ENCODE assay signal across 19 cellular contexts in genomic region chr9:4068914-4069313, GRCh38.
A peak's percentile ranks its signal among the peaks of the same experiment; 100 is the strongest.
DNase-seq lines count a peak whose midpoint lies in the region; ATAC-seq and TF ChIP-seq lines count a peak whose summit lies in the region.
"Had no signal": no experiment of that assay in that cellular context is flagged by ENCODE, and none has a peak within 500 bp of the region (broad histone marks: within the 10 kb centered on the region; RNA-seq: fewer than 3 reads in every experiment).

No MANE protein-coding gene starts in this region.

- no peak overlapping the region for H3K27ac Mint-ChIP-seq in activated naive CD4-positive, alpha-beta T cell treated with anti-CD3 and anti-CD28 coated beads, Interleukin-2, amount 50 U/mL, for 72 hours
- H3K27ac Mint-ChIP-seq: CD4-positive, CD25-positive, alpha-beta regulatory T cell had no signal

- H3K4me1 ChIP-seq in left ventricle myocardium inferior = peaks cover 15% of the 10 kb centered on the region
- peaks cover 0 to 15% of the 10 kb centered on the region in 2 donors for H3K4me1 ChIP-seq in right atrium auricular region
- peaks cover 10% of the 10 kb centered on the region for H3K4me1 ChIP-seq in mucosa of stomach (ENCODE audit: control insufficient read depth, insufficient read depth, low read length)
- H3K4me1 ChIP-seq in upper lobe of right lung = peaks cover 26% of the 10 kb centered on the region
- H3K4me1 ChIP-seq: SJCRH30 had no signal

- no peak for TF ChIP-seq CTCF in left ventricle myocardium inferior (IDR thresholded peaks at IDR 0.05; ENCODE audit: borderline replicate concordance)
- no peak for TF ChIP-seq CTCF in right atrium auricular region (IDR thresholded peaks at IDR 0.05)
- no peak for TF ChIP-seq CTCF in upper lobe of right lung (IDR thresholded peaks at IDR 0.05)

- H3K9me3 ChIP-seq in left ventricle myocardium inferior (replicated peaks) (no peaks in the 10 kb centered on the region), right atrium auricular region (no peaks in the 10 kb centered on the region), mucosa of stomach (ENCODE audit: control insufficient read depth, low read length) (no peaks in the 10 kb centered on the region), upper lobe of right lung (no peaks in the 10 kb centered on the region)
- H3K9me3 ChIP-seq: Caco-2, SJCRH30 had no signal

- no peak for DNase-seq in left ventricle myocardium inferior
- DNase-seq in right atrium auricular region (ENCODE audit: low spot score) = no peak
- no peak for DNase-seq in left colon
- DNase-seq in upper lobe of right lung = no peak
- DNase-seq in DMS153 (lab: John Stamatoyannopoulos, UW) = no peak
- DNase-seq in EL = no peak
- no peak for DNase-seq in activated naive CD4-positive, alpha-beta T cell treated with anti-CD3 and anti-CD28 coated beads, Interleukin-2, amount 50 U/mL, for 72 hours (ENCODE audit: low spot score in 2 of 2)
- DNase-seq: AML-193; CD4-positive, CD25-positive, alpha-beta regulatory T cell; DMS53; H9; NCI-H187 treated with DMSO at 0.1 percent for 48 hours; NCI-H446; SJCRH30 had no signal

- H3K36me3 ChIP-seq in left ventricle myocardium inferior (no peaks in the 10 kb centered on the region), right atrium auricular region (no peaks in the 10 kb centered on the region), mucosa of stomach (ENCODE audit: control insufficient read depth, insufficient read depth, low read length) (no peaks in the 10 kb centered on the region), upper lobe of right lung (no peaks in the 10 kb centered on the region)
- H3K36me3 ChIP-seq: SJCRH30 had no signal

- H3K9me3 Mint-ChIP-seq in activated naive CD4-positive, alpha-beta T cell treated with anti-CD3 and anti-CD28 coated beads, Interleukin-2, amount 50 U/mL, for 72 hours = no peaks in the 10 kb centered on the region
- H3K9me3 Mint-ChIP-seq: H9 had no signal

- no peaks in the 10 kb centered on the region for H3K36me3 Mint-ChIP-seq in activated naive CD4-positive, alpha-beta T cell treated with anti-CD3 and anti-CD28 coated beads, Interleukin-2, amount 50 U/mL, for 72 hours
- H3K36me3 Mint-ChIP-seq: CD4-positive, CD25-positive, alpha-beta regulatory T cell had no signal

- H3K27ac ChIP-seq in left ventricle myocardium inferior (replicated peaks) = peak overlapping the region; percentile 34
- no peak overlapping the region for H3K27ac ChIP-seq in right atrium auricular region
- H3K27ac ChIP-seq in upper lobe of right lung = peak overlapping the region; percentile 18
- H3K27ac ChIP-seq: HL-60, RWPE1, SJCRH30 had no signal

- no peak overlapping the region for H3K4me3 ChIP-seq in left ventricle myocardium inferior
- no peak overlapping the region for H3K4me3 ChIP-seq in right atrium auricular region
- no peak overlapping the region for H3K4me3 ChIP-seq in mucosa of stomach (ENCODE audit: low read length)
- H3K4me3 ChIP-seq in upper lobe of right lung = no peak overlapping the region
- H3K4me3 ChIP-seq: SJCRH30 had no signal

- ATAC-seq in left colon (peak; percentile 76), upper lobe of right lung (no peak)
- no peak for ATAC-seq in activated naive CD4-positive, alpha-beta T cell treated with anti-CD3 and anti-CD28 coated beads, Interleukin-2, amount 50 U/mL, for 72 hours
- ATAC-seq: PC-3 had no signal

- H3K27me3 ChIP-seq in left ventricle myocardium inferior (ENCODE audit: low read depth) (no peaks in the 10 kb centered on the region), right atrium auricular region (no peaks in the 10 kb centered on the region), mucosa of stomach (ENCODE audit: control insufficient read depth, insufficient read depth, low read length) (no peaks in the 10 kb centered on the region), upper lobe of right lung (no peaks in the 10 kb centered on the region)
- H3K27me3 ChIP-seq: SJCRH30 had no signal

- intact Hi-C loops in left ventricle myocardium inferior (cut with micrococcal nuclease) = no loop called here
- intact Hi-C loops in left colon (cut with DNase I, micrococcal nuclease) = no loop called here
- intact Hi-C loops in upper lobe of right lung (cut with DNase I) = no loop called here

- peak overlapping the region; percentile 24 for H3K9ac ChIP-seq in mucosa of stomach (ENCODE audit: low read length)

Comparison
In these comparisons a context has a peak if more than half of its experiments do, and no peak if none do; other contexts are left out.
1. H3K27ac ChIP-seq: peak in left ventricle myocardium inferior (single experiment) and upper lobe of right lung (single experiment); none in right atrium auricular region (0 of 2).